ENCODE assay signal across 1 cellular context in genomic region chr11:16148301-16148787, GRCh38.
TF ChIP-seq lines count a peak whose summit lies in the region.

No MANE protein-coding gene starts in this region.

TF ChIP-seq in HEK293, 187 proteins besides CTCF, POLR2A, EP300 and RAD21 (continued from another document):
- TF ChIP-seq EGR2 (tag by site-specific recombination; IDR thresholded peaks at IDR 0.05; ENCODE audit: low read depth) (peak; percentile 65; the same call in 1 of the 2 replicates), ZNF10 (tag by site-specific recombination; IDR thresholded peaks at IDR 0.05) (no peak), ZNF530 (tag by site-specific recombination; IDR thresholded peaks at IDR 0.05; ENCODE audit: low read depth) (no peak), ZBTB20 (tag by site-specific recombination; IDR thresholded peaks at IDR 0.05) (peak; percentile 45), BCL6B (tag by site-specific recombination; IDR thresholded peaks at IDR 0.05) (0 out of 2 replicates have a peak, but pooled peaks have one; percentile 8), ZNF311 (tag by site-specific recombination; IDR thresholded peaks at IDR 0.05; ENCODE audit: borderline replicate concordance) (no peak), PRDM6 (tag by site-specific recombination; IDR thresholded peaks at IDR 0.05) (peak; percentile 82), ZNF157 (tag by site-specific recombination; IDR thresholded peaks at IDR 0.05) (no peak), FEZF1 (tag by site-specific recombination; IDR thresholded peaks at IDR 0.05) (peak; percentile 56; the same call in 1 of the 2 replicates), ZXDB (tag by site-specific recombination; IDR thresholded peaks at IDR 0.05) (peak; percentile 32; the same call in 1 of the 2 replicates), ZNF843 (tag by site-specific recombination; IDR thresholded peaks at IDR 0.05) (no peak), ZNF23 (tag by site-specific recombination; IDR thresholded peaks at IDR 0.05; ENCODE audit: borderline replicate concordance) (no peak)
- TF ChIP-seq, protein P1, sequence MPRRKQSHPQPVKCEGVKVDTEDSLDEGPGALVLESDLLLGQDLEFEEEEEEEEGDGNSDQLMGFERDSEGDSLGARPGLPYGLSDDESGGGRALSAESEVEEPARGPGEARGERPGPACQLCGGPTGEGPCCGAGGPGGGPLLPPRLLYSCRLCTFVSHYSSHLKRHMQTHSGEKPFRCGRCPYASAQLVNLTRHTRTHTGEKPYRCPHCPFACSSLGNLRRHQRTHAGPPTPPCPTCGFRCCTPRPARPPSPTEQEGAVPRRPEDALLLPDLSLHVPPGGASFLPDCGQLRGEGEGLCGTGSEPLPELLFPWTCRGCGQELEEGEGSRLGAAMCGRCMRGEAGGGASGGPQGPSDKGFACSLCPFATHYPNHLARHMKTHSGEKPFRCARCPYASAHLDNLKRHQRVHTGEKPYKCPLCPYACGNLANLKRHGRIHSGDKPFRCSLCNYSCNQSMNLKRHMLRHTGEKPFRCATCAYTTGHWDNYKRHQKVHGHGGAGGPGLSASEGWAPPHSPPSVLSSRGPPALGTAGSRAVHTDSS (tag by site-specific recombination; IDR thresholded peaks at IDR 0.05): no peak
- TF ChIP-seq, protein P2, sequence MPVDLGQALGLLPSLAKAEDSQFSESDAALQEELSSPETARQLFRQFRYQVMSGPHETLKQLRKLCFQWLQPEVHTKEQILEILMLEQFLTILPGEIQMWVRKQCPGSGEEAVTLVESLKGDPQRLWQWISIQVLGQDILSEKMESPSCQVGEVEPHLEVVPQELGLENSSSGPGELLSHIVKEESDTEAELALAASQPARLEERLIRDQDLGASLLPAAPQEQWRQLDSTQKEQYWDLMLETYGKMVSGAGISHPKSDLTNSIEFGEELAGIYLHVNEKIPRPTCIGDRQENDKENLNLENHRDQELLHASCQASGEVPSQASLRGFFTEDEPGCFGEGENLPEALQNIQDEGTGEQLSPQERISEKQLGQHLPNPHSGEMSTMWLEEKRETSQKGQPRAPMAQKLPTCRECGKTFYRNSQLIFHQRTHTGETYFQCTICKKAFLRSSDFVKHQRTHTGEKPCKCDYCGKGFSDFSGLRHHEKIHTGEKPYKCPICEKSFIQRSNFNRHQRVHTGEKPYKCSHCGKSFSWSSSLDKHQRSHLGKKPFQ (tag by site-specific recombination; IDR thresholded peaks at IDR 0.05): no peak
TF ChIP-seq in HEK293: peak in this region for 13.
